ENCODE assay signal across 2 cellular contexts in genomic region chr7:7157887-7158271, GRCh38.
TF ChIP-seq lines count a peak whose summit lies in the region.

No MANE protein-coding gene starts in this region.

TF ChIP-seq in SK-N-SH, 30 proteins besides CTCF, POLR2A, EP300 and RAD21 (continued from another document):
- TF ChIP-seq YY1 (IDR thresholded peaks at IDR 0.05; ENCODE audit: low read depth): no peak
- TF ChIP-seq USF1 (IDR thresholded peaks at IDR 0.05; ENCODE audit: borderline replicate concordance, low read depth): no peak
- TF ChIP-seq NRF1 (IDR thresholded peaks at IDR 0.05; ENCODE audit: low read depth, low read length): no peak
- TF ChIP-seq USF2 (IDR thresholded peaks at IDR 0.05; ENCODE audit: borderline replicate concordance, low read depth, low read length): no peak
- TF ChIP-seq TCF12 (IDR thresholded peaks at IDR 0.05): no peak
- TF ChIP-seq RFX5 (IDR thresholded peaks at IDR 0.05; ENCODE audit: low read length): no peak
- no peak for TF ChIP-seq ZBTB33 (IDR thresholded peaks at IDR 0.05; ENCODE audit: borderline replicate concordance, low read depth)
- TF ChIP-seq TEAD4 (IDR thresholded peaks at IDR 0.05; ENCODE audit: borderline replicate concordance, insufficient read depth): no peak
- no peak for TF ChIP-seq SMC3 (IDR thresholded peaks at IDR 0.05; ENCODE audit: low read depth, low read length)
- no peak for TF ChIP-seq GABPA (IDR thresholded peaks at IDR 0.05; ENCODE audit: low read depth)
- TF ChIP-seq CHD2 (IDR thresholded peaks at IDR 0.05; ENCODE audit: low read length, partially characterized antibody): no peak
- TF ChIP-seq IRF3 (IDR thresholded peaks at IDR 0.05; ENCODE audit: low read depth, low read length): no peak
- no peak for TF ChIP-seq RCOR1 (IDR thresholded peaks at IDR 0.05; ENCODE audit: low read length)
- TF ChIP-seq POLR2AphosphoS5 (IDR thresholded peaks at IDR 0.05; ENCODE audit: low read depth, low read length): no peak
- TF ChIP-seq MXI1 (IDR thresholded peaks at IDR 0.05; ENCODE audit: low read depth, low read length): no peak
- no peak for TF ChIP-seq JUND (IDR thresholded peaks at IDR 0.05)

TF ChIP-seq in SK-N-SH treated with all-trans-retinoic acid at 6 μM for 48 hours, 23 proteins besides CTCF, POLR2A, EP300 and RAD21 (continued from another document):
- TF ChIP-seq CREB5 (CRISPR knock-in tag; IDR thresholded peaks at IDR 0.05; ENCODE audit: low read depth): no peak
- TF ChIP-seq TSHZ2 (CRISPR knock-in tag; IDR thresholded peaks at IDR 0.05): no peak
- TF ChIP-seq ZC3H10 (CRISPR knock-in tag; IDR thresholded peaks at IDR 0.05): no peak
